ENCODE assay signal across 9 cellular contexts in the genomic region with DNA sequence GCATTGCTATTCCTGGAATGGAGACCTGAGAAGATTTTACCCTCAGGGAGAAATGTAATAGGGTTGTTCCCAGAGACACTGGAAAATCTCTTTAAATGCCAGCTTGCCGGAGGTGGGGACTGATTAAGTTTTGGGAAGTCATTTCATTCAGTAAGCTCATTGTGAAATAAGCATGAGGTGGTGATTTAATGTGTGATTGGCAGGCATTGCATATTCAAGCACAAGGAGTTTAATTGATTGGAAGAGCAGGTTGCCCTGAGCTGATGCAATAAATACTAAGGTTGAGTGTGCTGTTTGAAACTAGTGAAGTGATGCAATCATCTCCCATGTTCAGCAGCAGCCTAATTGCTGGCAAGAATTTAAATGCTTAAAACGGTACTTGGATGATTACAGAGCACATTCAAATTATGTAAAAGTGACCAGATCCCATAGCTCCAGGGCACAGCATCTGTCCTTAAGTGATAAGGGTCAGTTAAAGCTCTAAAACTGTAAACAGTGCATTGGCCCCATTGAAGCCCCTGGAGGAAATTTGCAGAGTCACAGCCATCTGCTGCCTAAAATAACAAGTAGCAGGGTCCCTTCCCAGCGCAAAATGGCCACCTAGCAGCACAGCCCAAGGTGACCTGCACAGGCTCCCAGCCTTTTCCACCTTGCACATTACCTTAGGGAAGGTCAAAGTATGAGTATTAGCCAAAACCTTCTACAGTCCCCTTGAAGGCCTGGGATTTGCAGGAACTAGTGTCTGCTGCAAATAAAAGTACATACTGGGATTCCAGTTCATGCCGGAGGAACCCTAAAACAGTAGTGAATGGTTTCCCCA.
DNase-seq lines count a peak whose midpoint lies in the region; ATAC-seq and TF ChIP-seq lines count a peak whose summit lies in the region.
"Had no signal": no experiment of that assay in that cellular context is flagged by ENCODE, and none has a peak within 500 bp of the region (broad histone marks: within the 10 kb centered on the region; RNA-seq: fewer than 3 reads in every experiment).

No MANE protein-coding gene starts in this region.

- H3K4me3 Mint-ChIP-seq in neural progenitor cell: no peak overlapping the region

- ATAC-seq in activated CD4-positive, CD25-positive, alpha-beta regulatory T cell treated with anti-CD3 and anti-CD28 coated beads, Interleukin-2, amount 50 U/mL, for 24 hours: peak; percentile 46 to 75
- no peak for ATAC-seq in GM19324 (IDR thresholded peaks at IDR 0.05; ENCODE audit: low FRiP score, unreplicated experiment)
- no peak for ATAC-seq in HG02840 (IDR thresholded peaks at IDR 0.05; ENCODE audit: low FRiP score, unreplicated experiment)

- no peak for TF ChIP-seq POLR2A in breast epithelium (IDR thresholded peaks at IDR 0.05)

- H3K27ac Mint-ChIP-seq in neural progenitor cell: no peak overlapping the region

- no peaks in the 10 kb centered on the region for H3K27me3 Mint-ChIP-seq in neural progenitor cell (ENCODE audit: insufficient read depth, low read depth)

- H3K9me3 ChIP-seq in breast epithelium (no peaks in the 10 kb centered on the region), neural progenitor cell (ENCODE audit: low read depth) (no peaks in the 10 kb centered on the region)

- no peak for DNase-seq in activated CD4-positive, CD25-positive, alpha-beta regulatory T cell (lab: John Stamatoyannopoulos, UW)
- DNase-seq in NCI-H446 treated with DMSO at 0.1 percent for 48 hours (lab: John Stamatoyannopoulos, UW): peak; percentile 28
- peak in 1 of 2 donors; percentile 79 for DNase-seq in breast epithelium (ENCODE audit: low spot score in 2 of 2)
- no peak for DNase-seq in neural progenitor cell (ENCODE audit: low spot score)
- DNase-seq in ureter (ENCODE audit: low spot score): no peak

- H3K36me3 ChIP-seq in breast epithelium (no peaks in the 10 kb centered on the region), neural progenitor cell (no peaks in the 10 kb centered on the region)

- H3K4me2 ChIP-seq in neural progenitor cell: no peak overlapping the region

- no peaks in the 10 kb centered on the region for H3K36me3 Mint-ChIP-seq in neural progenitor cell

- no peak overlapping the region for H3K9ac ChIP-seq in neural progenitor cell

- H3K4me1 ChIP-seq in breast epithelium (peaks cover 0 to 6% of the 10 kb centered on the region in 2 donors), neural progenitor cell (peaks cover 6% of the 10 kb centered on the region)

- intact Hi-C loops in breast epithelium (cut with DNase I; ENCODE audit: low total_unique reads): no loop called here

- H3K4me1 Mint-ChIP-seq in neural progenitor cell: peaks cover 7% of the 10 kb centered on the region

- H3F3A ChIP-seq in neural progenitor cell (ENCODE audit: low read depth): no peaks in the 10 kb centered on the region

- H3K79me2 ChIP-seq in neural progenitor cell (ENCODE audit: low read depth): no peaks in the 10 kb centered on the region

- peak overlapping the region; percentile 80 for H2AFZ ChIP-seq in neural progenitor cell (replicated peaks)

- peak overlapping the region; percentile 54 to 76 for H3K27ac ChIP-seq in breast epithelium
- no peak overlapping the region for H3K27ac ChIP-seq in neural progenitor cell
- H3K27ac ChIP-seq: skin epidermis had no signal

- H3K27me3 ChIP-seq in breast epithelium: no peaks in the 10 kb centered on the region
- no peaks in the 10 kb centered on the region for H3K27me3 ChIP-seq in neural progenitor cell

- H3K4me3 ChIP-seq in breast epithelium: no peak overlapping the region
- no peak overlapping the region for H3K4me3 ChIP-seq in neural progenitor cell
- H3K4me3 ChIP-seq: skin epidermis had no signal

- H3K9me3 Mint-ChIP-seq in neural progenitor cell: no peaks in the 10 kb centered on the region

- TF ChIP-seq CTCF in breast epithelium (IDR thresholded peaks at IDR 0.05) (no peak), neural progenitor cell (IDR thresholded peaks at IDR 0.05) (no peak)

- no peaks in the 10 kb centered on the region for H4K20me1 ChIP-seq in neural progenitor cell (ENCODE audit: low read depth)

Comparison
In these comparisons a context has a peak if more than half of its experiments do, and no peak if none do; other contexts are left out.
1. ATAC-seq: peak in activated CD4-positive, CD25-positive, alpha-beta regulatory T cell treated with anti-CD3 and anti-CD28 coated beads, Interleukin-2, amount 50 U/mL, for 24 hours (2 of 2); none in GM19324 (single experiment) and HG02840 (single experiment).